In the genomic region with DNA sequence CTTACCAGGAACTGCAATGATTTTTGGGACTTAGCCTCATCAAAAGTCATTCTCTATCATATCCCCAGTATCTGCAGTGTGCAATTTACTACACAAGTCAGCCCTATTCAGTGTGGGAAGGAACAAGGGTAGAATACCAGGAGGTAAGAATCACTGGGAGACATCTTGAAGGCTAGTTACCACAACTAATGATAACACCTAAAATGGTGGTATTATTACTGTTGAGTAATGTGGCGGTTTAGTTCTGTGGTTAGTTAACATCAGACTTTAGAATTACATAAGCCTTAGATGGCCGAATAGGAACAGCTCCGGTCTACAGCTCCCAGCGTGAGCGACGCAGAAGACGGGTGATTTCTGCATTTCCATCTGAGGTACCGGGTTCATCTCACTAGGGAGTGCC, we compare ENCODE assay signal across 30 cellular contexts.
"Had no signal": no experiment of that assay in that cellular context is flagged by ENCODE, and none has a peak within 500 bp of the region (broad histone marks: within the 10 kb centered on the region; RNA-seq: fewer than 3 reads in every experiment).

No MANE protein-coding gene starts in this region.

- FAIRE-seq: colon, frontal cortex, keratinocyte, small intestine had no signal

- H3K27ac ChIP-seq: body of pancreas, dorsolateral prefrontal cortex, hepatocyte, ovary, sigmoid colon, uterus, VCaP had no signal

- H3K27me3 ChIP-seq: body of pancreas, dorsolateral prefrontal cortex, hepatocyte, ovary, sigmoid colon, uterus had no signal

- DNase-seq: activated CD4-positive, alpha-beta T cell treated with anti-CD3 and anti-CD28 coated beads for 4 hours; activated CD4-positive, alpha-beta T cell treated with anti-CD3 and anti-CD28 coated beads, Interleukin-2, amount 50 U/mL, for 4 hours; activated naive CD4-positive, alpha-beta T cell; activated T-cell treated with anti-CD3 and anti-CD28 coated beads for 4 hours; activated T-cell treated with anti-CD3 and anti-CD28 coated beads, Interleukin-2, amount 50 U/mL, for 72 hours; anterior cingulate cortex; body of pancreas; dorsolateral prefrontal cortex; effector memory CD4-positive, alpha-beta T cell; glutamatergic neuron; left cardiac atrium; mammary epithelial cell; naive B cell; ovary; retina; sigmoid colon; small intestine; stimulated activated CD4-positive, alpha-beta T cell treated with anti-CD3 and anti-CD28 coated beads, Interleukin-1b, Interleukin-23, amount 100 ng/mL, for 48 hours; stimulated activated CD4-positive, alpha-beta T cell treated with anti-CD3 and anti-CD28 coated beads, Interleukin-4, amount 100 ng/mL, for 4 hours; stimulated activated CD8-positive, alpha-beta memory T cell treated with anti-CD3 and anti-CD28 coated beads, Interleukin-4, amount 100 ng/mL, for 48 hours; stimulated activated naive CD8-positive, alpha-beta T cell treated with anti-CD3 and anti-CD28 coated beads, Interleukin-15, amount 100 ng/mL, for 72 hours; substantia nigra; uterus had no signal

- H3K79me2 ChIP-seq: hepatocyte had no signal

- H3K4me1 ChIP-seq: body of pancreas, sigmoid colon, uterus had no signal

- ATAC-seq: activated naive CD4-positive, alpha-beta T cell treated with anti-CD3 and anti-CD28 coated beads, Interleukin-2, amount 50 U/mL, for 72 hours; activated T-cell treated with anti-CD3 and anti-CD28 coated beads, Interleukin-2, amount 50 U/mL, for 72 hours; body of pancreas; left cardiac atrium; stimulated activated memory B cell treated with anti-CD40 and anti-IgM and Interleukin-4, amounts not matched to agents 10 μg/mL and 1 μg/mL and 100 μg/mL, for 72 hours; stimulated activated naive CD8-positive, alpha-beta T cell treated with anti-CD3 and anti-CD28 coated beads, Interleukin-15, amount 100 ng/mL, for 72 hours had no signal

- H3K9me3 ChIP-seq: body of pancreas, ovary, sigmoid colon, uterus had no signal

- H3K36me3 ChIP-seq: ovary, sigmoid colon, uterus had no signal

- H3K4me3 ChIP-seq: body of pancreas, dorsolateral prefrontal cortex, hepatocyte, ovary, sigmoid colon, uterus had no signal

- H3K4me2 ChIP-seq: hepatocyte had no signal

- H2AFZ ChIP-seq: hepatocyte had no signal
